ENCODE assay signal across 10 cellular contexts in the genomic region with DNA sequence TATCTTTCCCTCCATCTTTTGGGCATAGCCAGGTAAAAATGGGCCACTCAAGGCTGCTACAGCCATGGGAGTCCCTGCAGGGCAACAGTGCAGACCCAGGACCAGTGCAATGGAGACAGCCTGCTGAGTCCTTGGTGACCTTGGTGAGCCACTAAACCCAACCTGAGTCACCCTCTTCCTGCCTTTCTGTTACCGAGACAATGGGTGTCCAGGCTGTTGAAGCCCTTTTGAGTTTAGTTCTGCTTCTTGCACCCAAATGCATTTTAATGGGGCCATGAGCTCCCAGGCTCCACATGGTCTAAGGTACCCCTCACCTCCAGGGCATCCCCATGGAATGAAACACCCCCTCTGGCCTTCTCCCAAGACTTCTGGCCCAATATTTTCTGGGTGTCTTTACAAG. TPM values are rescaled to one million over a fixed set of nuclear protein-coding genes. Genes with fewer than 3 reads are reported as not detected.
A peak's percentile ranks its signal among the peaks of the same experiment; 100 is the strongest.
DNase-seq lines count a peak whose midpoint lies in the region; ATAC-seq, FAIRE-seq and TF ChIP-seq lines count a peak whose summit lies in the region.
"Had no signal": no experiment of that assay in that cellular context is flagged by ENCODE, and none has a peak within 500 bp of the region (broad histone marks: within the 10 kb centered on the region; RNA-seq: fewer than 3 reads in every experiment).

No MANE protein-coding gene starts in this region.

- H4K20me1 ChIP-seq in HepG2 (ENCODE audit: insufficient read depth, low read length) = no peaks in the 10 kb centered on the region

- peaks cover 76% of the 10 kb centered on the region for H3K4me1 Mint-ChIP-seq in activated CD8-positive, alpha-beta T cell treated with anti-CD3 and anti-CD28 coated beads, Interleukin-2, amount 10 ng/mL, durations not matched to agents 7 days and 5 days (ENCODE audit: low read depth)

- H3K27me3 Mint-ChIP-seq in activated CD8-positive, alpha-beta T cell treated with anti-CD3 and anti-CD28 coated beads, Interleukin-2, amount 10 ng/mL, durations not matched to agents 7 days and 5 days (ENCODE audit: low read depth) = no peaks in the 10 kb centered on the region

- intact Hi-C loops in HepG2 (cut with micrococcal nuclease; ENCODE audit: unreplicated experiment) (no loop called here), left cardiac atrium (cut with DNase I) (no loop called here), aorta (cut with DNase I) (loop anchor here in 1 of 2 donors (5.0 kb wide), 3 partner anchors 37 to 77 kb away; a partner anchor contains a TSS)

- BruUV-seq in HepG2 (replicated peaks; lab: Mats Ljungman, UMichigan) = no TSS peak

- TF ChIP-seq EP300 in HepG2 (IDR thresholded peaks at IDR 0.05; ENCODE audit: low read depth in 2 of 2, low read length in 2 of 2) = no peak
- no peak for TF ChIP-seq EP300 in HepG2 (CRISPR knock-in tag; IDR thresholded peaks at IDR 0.05; ENCODE audit: borderline replicate concordance)

- H3K4me3 Mint-ChIP-seq in activated CD8-positive, alpha-beta T cell treated with anti-CD3 and anti-CD28 coated beads, Interleukin-2, amount 10 ng/mL, durations not matched to agents 7 days and 5 days = peak overlapping the region; percentile 84

- H3K9ac ChIP-seq in liver (ENCODE audit: low read depth in 1 of 2, low read length in 2 of 2) (no peak overlapping the region), HepG2 (ENCODE audit: insufficient read depth, low read depth, low read length) (no peak overlapping the region)

- in situ Hi-C loops in HepG2 (cut with HindIII; ENCODE audit: extremely low pct_ligation_motif_present, low pct_unique_long_range_greater_than_20kb) = no loop called here

- H3K36me3 Mint-ChIP-seq in activated CD8-positive, alpha-beta T cell treated with anti-CD3 and anti-CD28 coated beads, Interleukin-2, amount 10 ng/mL, durations not matched to agents 7 days and 5 days (ENCODE audit: low read depth) = peaks cover 8% of the 10 kb centered on the region

- DNase-seq in HepG2 (ENCODE audit: low spot score) (no peak), left cardiac atrium (no peak), aorta (no peak)
- DNase-seq in activated CD8-positive, alpha-beta T cell treated with anti-CD3 and anti-CD28 coated beads, Interleukin-2, amount 10 ng/mL, durations not matched to agents 7 days and 5 days = peak; percentile 67
- DNase-seq: NCI-H446 treated with DMSO at 0.1 percent for 48 hours had no signal

- H3K9me3 ChIP-seq in liver (ENCODE audit: control insufficient read depth in 4 of 4, low read length in 3 of 4) = no peaks in the 10 kb centered on the region
- H3K9me3 ChIP-seq in HepG2 (ENCODE audit: low read length) = no peaks in the 10 kb centered on the region
- H3K9me3 ChIP-seq in aorta (ENCODE audit: control insufficient read depth, low read length) = no peaks in the 10 kb centered on the region

- H3K4me3 ChIP-seq in liver (ENCODE audit: low read depth in 1 of 3, low read length in 3 of 3) (no peak overlapping the region), HepG2 (replicated peaks in 1 of 3; ENCODE audit: insufficient read depth in 1 of 3, low read depth in 2 of 3, low read length in 3 of 3) (no peak overlapping the region), urinary bladder (ENCODE audit: low read depth, low read length) (no peak overlapping the region), aorta (ENCODE audit: low read length in 2 of 2) (no peak overlapping the region)

- H3K36me3 ChIP-seq in liver (ENCODE audit: control insufficient read depth in 4 of 4, insufficient read depth in 3 of 4, low read depth in 1 of 4, low read length in 3 of 4) (peaks cover 0 to 2% (median 0%) of the 10 kb centered on the region in 4 donors), HepG2 (replicated peaks in 1 of 2; ENCODE audit: control insufficient read depth in 1 of 2, insufficient read depth in 2 of 2, low read length in 2 of 2) (no peaks in the 10 kb centered on the region), urinary bladder (ENCODE audit: insufficient read depth) (no peaks in the 10 kb centered on the region), aorta (ENCODE audit: control insufficient read depth in 1 of 2, insufficient read depth in 2 of 2, low read length in 1 of 2) (no peaks in the 10 kb centered on the region)

- CTCF ChIA-PET in HepG2 (lab: Yijun Ruan, JAX; ENCODE audit: low intra/inter-chr PET ratio, low total read pairs) = no interaction called here
- CTCF ChIA-PET in activated CD8-positive, alpha-beta T cell treated with anti-CD3 and anti-CD28 coated beads, Interleukin-2, amount 10 ng/mL, durations not matched to agents 7 days and 5 days (lab: Charles Lee) = interaction anchor here (0.8 to 4.3 kb wide), 6 partner anchors 16 to 202 kb away, joined by 3 to 30 read pairs (median 8); no protein-coding TSS in a partner anchor

- H2AFZ ChIP-seq in HepG2 (ENCODE audit: low read length) = no peak overlapping the region

- WGBS in liver = 94% methylated on average over 1 of the region's 1 CpG
- 57% methylated on average over 1 of the region's 1 CpG for WGBS in HepG2 (ENCODE audit: low lambda C conversion rate)
- WGBS in urinary bladder = 94% methylated on average over 1 of the region's 1 CpG
- 92 to 95% methylated on average over 1 of the region's 1 CpG for WGBS in aorta, 2 donors

- TF ChIP-seq CTCF in liver (IDR thresholded peaks at IDR 0.05; ENCODE audit: low read depth, low read length, missing input control) = no peak
- TF ChIP-seq CTCF in HepG2 (CRISPR knock-in tag; IDR thresholded peaks at IDR 0.05) = no peak

- no peak for FAIRE-seq in HepG2 (lab: Jason Lieb, UNC)

- POLR2A ChIA-PET in HepG2 (lab: Yijun Ruan, JAX) = no interaction called here
- POLR2A ChIA-PET in activated CD8-positive, alpha-beta T cell treated with anti-CD3 and anti-CD28 coated beads, Interleukin-2, amount 10 ng/mL, durations not matched to agents 7 days and 5 days (lab: Charles Lee) = interaction anchor here (1.4 to 6.2 kb wide), 5 partner anchors 10 to 695 kb away, joined by 6 to 106 read pairs (median 16); a partner anchor contains a TSS

- peak overlapping the region; percentile 94 to 98 for H3K27ac ChIP-seq in liver (ENCODE audit: low read depth in 1 of 2, low read length in 2 of 2)
- no peak overlapping the region for H3K27ac ChIP-seq in HepG2 (ENCODE audit: extremely low read length, insufficient read depth, low read length)
- H3K27ac ChIP-seq in layer of hippocampus (ENCODE audit: low read depth, low read length) = peak overlapping the region; percentile 88
- H3K27ac ChIP-seq in urinary bladder (ENCODE audit: low read depth) = peak overlapping the region; percentile 26
- H3K27ac ChIP-seq in aorta (ENCODE audit: low read depth in 1 of 2, low read length in 2 of 2) = peak overlapping the region in 1 of 2 donors; percentile 8

- no peaks in the 10 kb centered on the region for H3K79me2 ChIP-seq in HepG2 (ENCODE audit: insufficient read depth, low read length)

- TF ChIP-seq RAD21 in liver (IDR thresholded peaks at IDR 0.05) (no peak), HepG2 (CRISPR knock-in tag; IDR thresholded peaks at IDR 0.05) (no peak)

- H3K27me3 ChIP-seq in liver (ENCODE audit: control insufficient read depth in 4 of 4, insufficient read depth in 4 of 4, low read length in 3 of 4) (no peaks in the 10 kb centered on the region), HepG2 (ENCODE audit: control insufficient read depth in 1 of 2, insufficient read depth in 2 of 2, low read length in 2 of 2) (peaks cover 0 to 17% of the 10 kb centered on the region in 2 experiments; a peak in 1 of 5 replicates), layer of hippocampus (ENCODE audit: control insufficient read depth, insufficient read depth, low read length) (no peaks in the 10 kb centered on the region), aorta (ENCODE audit: control insufficient read depth in 1 of 2, insufficient read depth in 2 of 2, low read length in 1 of 2) (no peaks in the 10 kb centered on the region)

- no peak for TF ChIP-seq POLR2A in HepG2 (IDR thresholded peaks at IDR 0.05; ENCODE audit: insufficient read depth in 1 of 2, low read depth in 2 of 2, low read length in 2 of 2)

- H3K4me1 ChIP-seq in liver (ENCODE audit: control insufficient read depth in 4 of 4, insufficient read depth in 4 of 4, low read length in 3 of 4) = peaks cover 9 to 25% (median 16%) of the 10 kb centered on the region in 4 donors
- H3K4me1 ChIP-seq in HepG2 (ENCODE audit: insufficient read depth, low read length) = peaks cover 26% of the 10 kb centered on the region
- peaks cover 2% of the 10 kb centered on the region for H3K4me1 ChIP-seq in urinary bladder (ENCODE audit: insufficient read depth)
- no peaks in the 10 kb centered on the region for H3K4me1 ChIP-seq in aorta (ENCODE audit: control insufficient read depth in 1 of 2, insufficient read depth in 2 of 2, low read length in 2 of 2)

- no peak for ATAC-seq in HepG2
- peak; percentile 41 for ATAC-seq in activated CD8-positive, alpha-beta T cell treated with anti-CD3 and anti-CD28 coated beads, Interleukin-2, amount 10 ng/mL, durations not matched to agents 7 days and 5 days
- ATAC-seq in left cardiac atrium = no peak
- ATAC-seq in aorta (ENCODE audit: low FRiP score) = no peak
- no peak for ATAC-seq in HG03378 (IDR thresholded peaks at IDR 0.05; ENCODE audit: unreplicated experiment)

- no peaks in the 10 kb centered on the region for H3K9me3 Mint-ChIP-seq in activated CD8-positive, alpha-beta T cell treated with anti-CD3 and anti-CD28 coated beads, Interleukin-2, amount 10 ng/mL, durations not matched to agents 7 days and 5 days (ENCODE audit: insufficient read depth)

- peak overlapping the region; percentile 92 for H3K27ac Mint-ChIP-seq in activated CD8-positive, alpha-beta T cell treated with anti-CD3 and anti-CD28 coated beads, Interleukin-2, amount 10 ng/mL, durations not matched to agents 7 days and 5 days

- no peak overlapping the region for H3K4me2 ChIP-seq in HepG2 (ENCODE audit: low read depth, low read length)

RNA-seq across cellular contexts. Expression of a gene that starts 0.9 kb away (rescaled TPM):
- total RNA-seq in liver = 10 to 100 TPM in 1 of 2 donors, 1 to 10 TPM in 1; 4.4 to 23.8 TPM
- polyA plus RNA-seq in liver = 10 to 100 TPM; 65.9 to 86.4 TPM
- 1.00 and 1.6 TPM in 2 replicates for total RNA-seq in HepG2 (2016; rRNA removed; fragmentation: Illumina TruSeq; extraction: Trizol)
- not detected in 2 replicates for total RNA-seq in HepG2 (2016; cell fraction: cytosol; rRNA removed; fragmentation: Illumina TruSeq; extraction: Trizol; ENCODE audit: low read depth)
- total RNA-seq in HepG2 (2016; cell fraction: insoluble cytoplasmic fraction; rRNA removed; fragmentation: Illumina TruSeq; extraction: Trizol) = 0.65 and 0.71 TPM in 2 replicates
- total RNA-seq in HepG2 (2016; cell fraction: membrane; rRNA removed; fragmentation: Illumina TruSeq; extraction: Trizol) = 0.45 and 0.74 TPM in 2 replicates
- 0.62 and 0.91 TPM in 2 replicates for total RNA-seq in HepG2 (2016; cell fraction: nucleus; rRNA removed; fragmentation: Illumina TruSeq; extraction: Trizol)
- polyA plus RNA-seq in HepG2 (2011; rRNA removed) = 0.71 and 1.1 TPM in 2 replicates
- polyA plus RNA-seq in HepG2 (2011; cell fraction: cytosol; rRNA removed) = 0.62 and 1.2 TPM in 2 replicates
- 0.38 TPM in 1 of 2 replicates, not detected in the other for polyA plus RNA-seq in HepG2 (2011; cell fraction: nucleus; rRNA removed)
- polyA plus RNA-seq in HepG2 (2012) = 0.74 and 1.4 TPM in 2 replicates
- polyA plus RNA-seq in HepG2 (2016; cell fraction: cytosol; fragmentation: Illumina TruSeq; extraction: Trizol; ENCODE audit: low read depth) = 0.45 and 0.51 TPM in 2 replicates
- polyA plus RNA-seq in HepG2 (2016; cell fraction: insoluble cytoplasmic fraction; fragmentation: Illumina TruSeq; extraction: Trizol; ENCODE audit: low read depth) = 0.67 and 1.4 TPM in 2 replicates
- polyA plus RNA-seq in HepG2 (2016; cell fraction: membrane; fragmentation: Illumina TruSeq; extraction: Trizol; ENCODE audit: low read depth) = 0.49 and 0.55 TPM in 2 replicates
- polyA plus RNA-seq in HepG2 (2016; cell fraction: nucleus; fragmentation: Illumina TruSeq; extraction: Trizol; ENCODE audit: insufficient read depth, low read depth) = not detected in 2 replicates
- polyA minus RNA-seq in HepG2 (2011; rRNA and poly(A)+ RNA removed; ENCODE audit: low replicate concordance) = 2.3 TPM in 1 of 2 replicates, not detected in the other
- not detected in 2 replicates for polyA minus RNA-seq in HepG2 (2011; cell fraction: cytosol; rRNA and poly(A)+ RNA removed)
- polyA minus RNA-seq in HepG2 (2011; cell fraction: nucleus; rRNA and poly(A)+ RNA removed) = not detected in 2 replicates
- 10 to 100 TPM; 97.5 to 99.8 TPM for total RNA-seq in activated CD8-positive, alpha-beta T cell treated with anti-CD3 and anti-CD28 coated beads, Interleukin-2, amount 10 ng/mL, durations not matched to agents 7 days and 5 days
- 9.4 TPM for total RNA-seq in urinary bladder
- polyA plus RNA-seq in urinary bladder = 37.4 TPM
- 10 to 100 TPM; 11.3 to 16.6 TPM for total RNA-seq in left cardiac atrium
- 10 to 100 TPM; 12.4 to 39.8 TPM for total RNA-seq in aorta
- polyA plus RNA-seq in aorta = 10 to 100 TPM; 33.1 to 54.3 TPM
- total RNA-seq: SK-MEL-5 had no signal

RNA-seq across cellular contexts. Expression of a gene that starts 27.4 kb away (rescaled TPM):
- total RNA-seq in liver = not detected
- under 1 TPM; 0.32 to 0.44 TPM for polyA plus RNA-seq in liver
- 0.29 TPM in 1 of 2 replicates, not detected in the other for total RNA-seq in HepG2 (2016; rRNA removed; fragmentation: Illumina TruSeq; extraction: Trizol)
- not detected in 2 replicates for total RNA-seq in HepG2 (2016; cell fraction: cytosol; rRNA removed; fragmentation: Illumina TruSeq; extraction: Trizol; ENCODE audit: low read depth)
- 0.26 and 0.28 TPM in 2 replicates for total RNA-seq in HepG2 (2016; cell fraction: insoluble cytoplasmic fraction; rRNA removed; fragmentation: Illumina TruSeq; extraction: Trizol)
- total RNA-seq in HepG2 (2016; cell fraction: membrane; rRNA removed; fragmentation: Illumina TruSeq; extraction: Trizol) = 0.45 and 0.62 TPM in 2 replicates
- not detected in 2 replicates for total RNA-seq in HepG2 (2016; cell fraction: nucleus; rRNA removed; fragmentation: Illumina TruSeq; extraction: Trizol)
- 0.09 and 0.22 TPM in 2 replicates for polyA plus RNA-seq in HepG2 (2011; rRNA removed)
- 0.08 and 0.38 TPM in 2 replicates for polyA plus RNA-seq in HepG2 (2011; cell fraction: cytosol; rRNA removed)
- 0.64 TPM in 1 of 2 replicates, not detected in the other for polyA plus RNA-seq in HepG2 (2011; cell fraction: nucleus; rRNA removed)
- polyA plus RNA-seq in HepG2 (2012) = 0.23 and 0.49 TPM in 2 replicates
- polyA plus RNA-seq in HepG2 (2016; cell fraction: cytosol; fragmentation: Illumina TruSeq; extraction: Trizol; ENCODE audit: low read depth) = 0.25 and 0.33 TPM in 2 replicates
- polyA plus RNA-seq in HepG2 (2016; cell fraction: insoluble cytoplasmic fraction; fragmentation: Illumina TruSeq; extraction: Trizol; ENCODE audit: low read depth) = not detected in 2 replicates
- polyA plus RNA-seq in HepG2 (2016; cell fraction: membrane; fragmentation: Illumina TruSeq; extraction: Trizol; ENCODE audit: low read depth) = 0.41 TPM in 1 of 2 replicates, not detected in the other
- not detected in 2 replicates for polyA plus RNA-seq in HepG2 (2016; cell fraction: nucleus; fragmentation: Illumina TruSeq; extraction: Trizol; ENCODE audit: insufficient read depth, low read depth)
- polyA minus RNA-seq in HepG2 (2011; rRNA and poly(A)+ RNA removed; ENCODE audit: low replicate concordance) = 0.51 and 0.74 TPM in 2 replicates
- not detected in 2 replicates for polyA minus RNA-seq in HepG2 (2011; cell fraction: cytosol; rRNA and poly(A)+ RNA removed)
- not detected in 2 replicates for polyA minus RNA-seq in HepG2 (2011; cell fraction: nucleus; rRNA and poly(A)+ RNA removed)
- total RNA-seq in activated CD8-positive, alpha-beta T cell treated with anti-CD3 and anti-CD28 coated beads, Interleukin-2, amount 10 ng/mL, durations not matched to agents 7 days and 5 days = under 1 TPM in 1 of 2 experiments, not detected in 1; 0.57 TPM
- total RNA-seq in urinary bladder = not detected
- polyA plus RNA-seq in urinary bladder = not detected
- total RNA-seq in left cardiac atrium = under 1 TPM; 0.32 to 0.47 TPM
- total RNA-seq in aorta = not detected
- polyA plus RNA-seq in aorta = 10 to 100 TPM in 1 of 2 donors, under 1 TPM in 1; 0.82 to 30.3 TPM
- total RNA-seq: SK-MEL-5 had no signal

RNA-seq across cellular contexts. Expression of a gene that starts 29.9 kb away (rescaled TPM):
- total RNA-seq in liver (under 1 TPM in 1 of 2 donors, not detected in 1; 0.98 TPM), HepG2 (2016; rRNA removed; fragmentation: Illumina TruSeq; extraction: Trizol) (not detected in 2 replicates), urinary bladder (0.48 TPM), left cardiac atrium (10 to 100 TPM; 22.0 to 32.1 TPM), aorta (1 to 10 TPM in 1 of 2 donors, under 1 TPM in 1; 0.84 to 1.2 TPM)
- polyA plus RNA-seq in liver (under 1 TPM in 1 of 2 donors, not detected in 1; 0.03 TPM), HepG2 (2011; rRNA removed) (not detected in 2 replicates), urinary bladder (4.2 TPM), aorta (not detected)
- not detected in 2 replicates for total RNA-seq in HepG2 (2016; cell fraction: cytosol; rRNA removed; fragmentation: Illumina TruSeq; extraction: Trizol; ENCODE audit: low read depth)
- not detected in 2 replicates for total RNA-seq in HepG2 (2016; cell fraction: insoluble cytoplasmic fraction; rRNA removed; fragmentation: Illumina TruSeq; extraction: Trizol)
- total RNA-seq in HepG2 (2016; cell fraction: membrane; rRNA removed; fragmentation: Illumina TruSeq; extraction: Trizol) = not detected in 2 replicates
- not detected in 2 replicates for total RNA-seq in HepG2 (2016; cell fraction: nucleus; rRNA removed; fragmentation: Illumina TruSeq; extraction: Trizol)
- polyA plus RNA-seq in HepG2 (2011; cell fraction: cytosol; rRNA removed) = not detected in 2 replicates
- not detected in 2 replicates for polyA plus RNA-seq in HepG2 (2011; cell fraction: nucleus; rRNA removed)
- polyA plus RNA-seq in HepG2 (2012) = not detected in 2 replicates
- polyA plus RNA-seq in HepG2 (2016; cell fraction: cytosol; fragmentation: Illumina TruSeq; extraction: Trizol; ENCODE audit: low read depth) = not detected in 2 replicates
- polyA plus RNA-seq in HepG2 (2016; cell fraction: insoluble cytoplasmic fraction; fragmentation: Illumina TruSeq; extraction: Trizol; ENCODE audit: low read depth) = not detected in 2 replicates
- not detected in 2 replicates for polyA plus RNA-seq in HepG2 (2016; cell fraction: membrane; fragmentation: Illumina TruSeq; extraction: Trizol; ENCODE audit: low read depth)
- polyA plus RNA-seq in HepG2 (2016; cell fraction: nucleus; fragmentation: Illumina TruSeq; extraction: Trizol; ENCODE audit: insufficient read depth, low read depth) = not detected in 2 replicates
- polyA minus RNA-seq in HepG2 (2011; rRNA and poly(A)+ RNA removed; ENCODE audit: low replicate concordance) = 0.14 and 0.56 TPM in 2 replicates
- polyA minus RNA-seq in HepG2 (2011; cell fraction: cytosol; rRNA and poly(A)+ RNA removed) = not detected in 2 replicates
- polyA minus RNA-seq in HepG2 (2011; cell fraction: nucleus; rRNA and poly(A)+ RNA removed) = not detected in 2 replicates
- total RNA-seq in activated CD8-positive, alpha-beta T cell treated with anti-CD3 and anti-CD28 coated beads, Interleukin-2, amount 10 ng/mL, durations not matched to agents 7 days and 5 days = not detected
- total RNA-seq: SK-MEL-5 had no signal

RNA-seq across cellular contexts. Expression of a gene that starts 44.8 kb away (rescaled TPM):
- total RNA-seq in liver (1 to 10 TPM in 1 of 2 donors, not detected in 1; 1.4 TPM), HepG2 (2016; rRNA removed; fragmentation: Illumina TruSeq; extraction: Trizol) (not detected in 2 replicates), urinary bladder (1.9 TPM), left cardiac atrium (10 to 100 TPM in 1 of 2 donors, 1 to 10 TPM in 1; 9.3 to 15.8 TPM), aorta (1 to 10 TPM in 1 of 2 donors, under 1 TPM in 1; 0.88 to 1.6 TPM)
- polyA plus RNA-seq in liver (under 1 TPM in 1 of 2 donors, not detected in 1; 0.03 TPM), HepG2 (2011; rRNA removed) (not detected in 2 replicates), urinary bladder (4.3 TPM), aorta (under 1 TPM in 1 of 2 donors, not detected in 1; 0.38 TPM)
- total RNA-seq in HepG2 (2016; cell fraction: cytosol; rRNA removed; fragmentation: Illumina TruSeq; extraction: Trizol; ENCODE audit: low read depth) = not detected in 2 replicates
- total RNA-seq in HepG2 (2016; cell fraction: insoluble cytoplasmic fraction; rRNA removed; fragmentation: Illumina TruSeq; extraction: Trizol) = not detected in 2 replicates
- not detected in 2 replicates for total RNA-seq in HepG2 (2016; cell fraction: membrane; rRNA removed; fragmentation: Illumina TruSeq; extraction: Trizol)
- not detected in 2 replicates for total RNA-seq in HepG2 (2016; cell fraction: nucleus; rRNA removed; fragmentation: Illumina TruSeq; extraction: Trizol)
- not detected in 2 replicates for polyA plus RNA-seq in HepG2 (2011; cell fraction: cytosol; rRNA removed)
- polyA plus RNA-seq in HepG2 (2011; cell fraction: nucleus; rRNA removed) = not detected in 2 replicates
- not detected in 2 replicates for polyA plus RNA-seq in HepG2 (2012)
- polyA plus RNA-seq in HepG2 (2016; cell fraction: cytosol; fragmentation: Illumina TruSeq; extraction: Trizol; ENCODE audit: low read depth) = not detected in 2 replicates
- polyA plus RNA-seq in HepG2 (2016; cell fraction: insoluble cytoplasmic fraction; fragmentation: Illumina TruSeq; extraction: Trizol; ENCODE audit: low read depth) = not detected in 2 replicates
- polyA plus RNA-seq in HepG2 (2016; cell fraction: membrane; fragmentation: Illumina TruSeq; extraction: Trizol; ENCODE audit: low read depth) = not detected in 2 replicates
- polyA plus RNA-seq in HepG2 (2016; cell fraction: nucleus; fragmentation: Illumina TruSeq; extraction: Trizol; ENCODE audit: insufficient read depth, low read depth) = not detected in 2 replicates
- 0.23 TPM in 1 of 2 replicates, not detected in the other for polyA minus RNA-seq in HepG2 (2011; rRNA and poly(A)+ RNA removed; ENCODE audit: low replicate concordance)
- not detected in 2 replicates for polyA minus RNA-seq in HepG2 (2011; cell fraction: cytosol; rRNA and poly(A)+ RNA removed)
- polyA minus RNA-seq in HepG2 (2011; cell fraction: nucleus; rRNA and poly(A)+ RNA removed) = not detected in 2 replicates
- under 1 TPM; 0.11 to 0.68 TPM for total RNA-seq in activated CD8-positive, alpha-beta T cell treated with anti-CD3 and anti-CD28 coated beads, Interleukin-2, amount 10 ng/mL, durations not matched to agents 7 days and 5 days
- total RNA-seq: SK-MEL-5 had no signal

Comparison
In these comparisons a context has a peak if more than half of its experiments do, and no peak if none do; other contexts are left out.
1. RNA of a gene that starts 29.9 kb away (total RNA-seq): 22.0 to 32.1 TPM in left cardiac atrium; 0.84 to 1.2 TPM in aorta, 0.98 TPM in liver, 0.48 TPM in urinary bladder (single experiment), not detected in HepG2 and not detected in activated CD8-positive, alpha-beta T cell treated with anti-CD3 and anti-CD28 coated beads, Interleukin-2, amount 10 ng/mL, durations not matched to agents 7 days and 5 days; every median in the first group is over 10 times any median in the second.